In genomic region chr9:89482056-89482784, GRCh38 we compare ENCODE assay signal across 11 cellular contexts. TPM values are rescaled to one million over a fixed set of nuclear protein-coding genes. Genes with fewer than 3 reads are reported as not detected.
A peak's percentile ranks its signal among the peaks of the same experiment; 100 is the strongest.
DNase-seq lines count a peak whose midpoint lies in the region; ATAC-seq and TF ChIP-seq lines count a peak whose summit lies in the region.
"Had no signal": no experiment of that assay in that cellular context is flagged by ENCODE, and none has a peak within 500 bp of the region (broad histone marks: within the 10 kb centered on the region; RNA-seq: fewer than 3 reads in every experiment).

No MANE protein-coding gene starts in this region.

- H3K4me3 ChIP-seq in IMR-90 (ENCODE audit: insufficient read depth, low read depth, low read length) (no peak overlapping the region), sigmoid colon (no peak overlapping the region), WERI-Rb-1 (ENCODE audit: low read depth, low read length) (no peak overlapping the region)

- WGBS in IMR-90 (ENCODE audit: extremely low coverage in 2 of 2, insufficient read length in 1 of 2), 2 experiments = 42% methylated on average over 10 of the region's 14 CpGs; no CpG with 5 or more reads in 1 of the 2 experiments
- WGBS in sigmoid colon, 2 donors = 67 to 71% methylated on average over 14 of the region's 14 CpGs

- DNase-seq in IMR-90 (no peak), sigmoid colon (peak; percentile 48), occipital lobe (lab: John Stamatoyannopoulos, UW) (no peak), WERI-Rb-1 (no peak)
- DNase-seq in activated CD8-positive, alpha-beta T cell treated with anti-CD3 and anti-CD28 coated beads, Interleukin-2, amount 10 ng/mL, durations not matched to agents 7 days and 5 days = no peak
- no peak for DNase-seq in effector memory CD8-positive, alpha-beta T cell
- DNase-seq: GOT3; islet precursor cell; NCI-H2081; stimulated activated naive CD4-positive, alpha-beta T cell treated with Interleukin-2 at 50 U/mL for 16 hours had no signal

- dilution Hi-C loops in IMR-90 (cut with HindIII; ENCODE audit: low sequenced_read_pairs, unreplicated experiment) = no loop called here

- no peaks in the 10 kb centered on the region for H4K20me1 ChIP-seq in IMR-90 (ENCODE audit: insufficient read depth, low read length)

- H3K56ac ChIP-seq in IMR-90 (ENCODE audit: extremely low read depth, insufficient read depth, low read length) = no peak overlapping the region

- no peak overlapping the region for H3K4ac ChIP-seq in IMR-90 (ENCODE audit: low read depth, low read length)

- H3K27me3 ChIP-seq in IMR-90 (ENCODE audit: control insufficient read depth, insufficient read depth, low read length) = no peaks in the 10 kb centered on the region
- no peaks in the 10 kb centered on the region for H3K27me3 ChIP-seq in sigmoid colon
- H3K27me3 ChIP-seq in WERI-Rb-1 (ENCODE audit: insufficient read depth, low read depth, severe bottlenecking) = no peaks in the 10 kb centered on the region

- H3K23ac ChIP-seq in IMR-90 (ENCODE audit: low read depth, low read length) = no peak overlapping the region

- H3K9me3 ChIP-seq in IMR-90 (ENCODE audit: control insufficient read depth, insufficient read depth, low read length) (peaks cover 4% of the 10 kb centered on the region; the same call in 1 of the 2 replicates), sigmoid colon (peaks cover 0 to 4% (median 2%) of the 10 kb centered on the region in 4 donors), WERI-Rb-1 (ENCODE audit: severe bottlenecking) (no peaks in the 10 kb centered on the region)

- CTCF ChIA-PET in IMR-90 (lab: Yijun Ruan, JAX) = no interaction called here
- CTCF ChIA-PET in activated CD8-positive, alpha-beta T cell treated with anti-CD3 and anti-CD28 coated beads, Interleukin-2, amount 10 ng/mL, durations not matched to agents 7 days and 5 days (lab: Charles Lee) = interaction anchor here (0.6 to 5.2 kb wide), 12 partner anchors 8 to 66 kb away, joined by 3 to 40 read pairs (median 3); no protein-coding TSS in a partner anchor

- no peak for TF ChIP-seq RAD21 in IMR-90 (IDR thresholded peaks at IDR 0.05; ENCODE audit: low read length)

- no peak overlapping the region for H2BK120ac ChIP-seq in IMR-90 (ENCODE audit: low read depth, low read length)

- no peak overlapping the region for H4K91ac ChIP-seq in IMR-90 (ENCODE audit: insufficient read depth, low read depth, low read length)

- peaks cover 7% of the 10 kb centered on the region; the same call in 1 of the 2 replicates for H3K4me1 ChIP-seq in IMR-90 (ENCODE audit: control insufficient read depth, insufficient read depth, low read length)
- peaks cover 0 to 5% (median 1%) of the 10 kb centered on the region in 4 donors for H3K4me1 ChIP-seq in sigmoid colon

- H2BK20ac ChIP-seq in IMR-90 (ENCODE audit: low read depth, low read length) = 0 out of 2 replicates have a peak overlapping the region, but pooled peaks have one; percentile 10

- ATAC-seq in IMR-90 (ENCODE audit: low read depth) (no peak), GM21737 (IDR thresholded peaks at IDR 0.05; ENCODE audit: unreplicated experiment) (no peak)
- ATAC-seq in activated CD8-positive, alpha-beta T cell treated with anti-CD3 and anti-CD28 coated beads, Interleukin-2, amount 10 ng/mL, durations not matched to agents 7 days and 5 days = no peak
- ATAC-seq in effector memory CD8-positive, alpha-beta T cell (replicated peaks) = no peak

- H3K36me3 ChIP-seq in IMR-90 (ENCODE audit: control insufficient read depth, insufficient read depth, low read length) (peaks cover 3% of the 10 kb centered on the region; the same call in 1 of the 2 replicates), sigmoid colon (no peaks in the 10 kb centered on the region), WERI-Rb-1 (peaks cover 6% of the 10 kb centered on the region; the same call in 1 of the 2 replicates)

- no peak overlapping the region for H3K4me2 ChIP-seq in IMR-90 (ENCODE audit: low read depth, low read length)

- no peak overlapping the region for H3K9ac ChIP-seq in IMR-90 (ENCODE audit: low read depth, low read length)

- peaks cover 0 to 4% of the 10 kb centered on the region in 2 experiments; a peak in 1 of 4 replicates for H3K79me1 ChIP-seq in IMR-90 (ENCODE audit: low read depth in 1 of 2, low read length in 2 of 2)

- TF ChIP-seq POLR2A in IMR-90 (IDR thresholded peaks at IDR 0.05; ENCODE audit: low read depth, low read length) (no peak), sigmoid colon (IDR thresholded peaks at IDR 0.05) (no peak)

- H3K4me3 Mint-ChIP-seq in activated CD8-positive, alpha-beta T cell treated with anti-CD3 and anti-CD28 coated beads, Interleukin-2, amount 10 ng/mL, durations not matched to agents 7 days and 5 days = peak overlapping the region; percentile 69
- H3K4me3 Mint-ChIP-seq in effector memory CD8-positive, alpha-beta T cell = peak overlapping the region; percentile 76 to 78

- H3K27ac ChIP-seq in IMR-90 (ENCODE audit: insufficient read depth, low read length) (no peak overlapping the region), sigmoid colon (no peak overlapping the region), WERI-Rb-1 (no peak overlapping the region)

- no peak overlapping the region; the same call in 2 of the 3 replicates for H2BK15ac ChIP-seq in IMR-90 (ENCODE audit: low read depth, low read length)

- peak overlapping the region; percentile 96 for H3K27ac Mint-ChIP-seq in activated CD8-positive, alpha-beta T cell treated with anti-CD3 and anti-CD28 coated beads, Interleukin-2, amount 10 ng/mL, durations not matched to agents 7 days and 5 days
- peak overlapping the region; percentile 21 to 92 for H3K27ac Mint-ChIP-seq in effector memory CD8-positive, alpha-beta T cell

- H3K4me1 Mint-ChIP-seq in activated CD8-positive, alpha-beta T cell treated with anti-CD3 and anti-CD28 coated beads, Interleukin-2, amount 10 ng/mL, durations not matched to agents 7 days and 5 days (ENCODE audit: low read depth) = peaks cover 92% of the 10 kb centered on the region
- H3K4me1 Mint-ChIP-seq in effector memory CD8-positive, alpha-beta T cell (ENCODE audit: low read depth in 2 of 2) = peaks cover 84 to 88% of the 10 kb centered on the region in 2 donors

- TF ChIP-seq CTCF in IMR-90 (conservative IDR thresholded peaks at IDR 0.05; ENCODE audit: low read depth, low read length) = no peak
- no peak for TF ChIP-seq CTCF in sigmoid colon (IDR thresholded peaks at IDR 0.05)
- no peak for TF ChIP-seq CTCF in WERI-Rb-1 (IDR thresholded peaks at IDR 0.05; ENCODE audit: low read depth, low read length)

- no peak overlapping the region for H2AK5ac ChIP-seq in IMR-90 (ENCODE audit: low read depth, low read length)

- no peaks in the 10 kb centered on the region for H3K27me3 Mint-ChIP-seq in activated CD8-positive, alpha-beta T cell treated with anti-CD3 and anti-CD28 coated beads, Interleukin-2, amount 10 ng/mL, durations not matched to agents 7 days and 5 days (ENCODE audit: low read depth)
- H3K27me3 Mint-ChIP-seq in effector memory CD8-positive, alpha-beta T cell = no peaks in the 10 kb centered on the region

- BruUV-seq in IMR-90 (replicated peaks; lab: Mats Ljungman, UMichigan) = no TSS peak

- no peak overlapping the region for H2AFZ ChIP-seq in IMR-90 (replicated peaks; ENCODE audit: low read length, poor library complexity)

- peaks cover 82% of the 10 kb centered on the region for H3K36me3 Mint-ChIP-seq in activated CD8-positive, alpha-beta T cell treated with anti-CD3 and anti-CD28 coated beads, Interleukin-2, amount 10 ng/mL, durations not matched to agents 7 days and 5 days (ENCODE audit: low read depth)
- H3K36me3 Mint-ChIP-seq in effector memory CD8-positive, alpha-beta T cell (ENCODE audit: insufficient read depth) = peaks cover 38% of the 10 kb centered on the region

- TF ChIP-seq EP300 in sigmoid colon (IDR thresholded peaks at IDR 0.05) = no peak

- peaks cover 11% of the 10 kb centered on the region; the same call in 1 of the 2 replicates for H3K9me1 ChIP-seq in IMR-90 (ENCODE audit: insufficient read depth, low read length)

- no peak overlapping the region for H2BK5ac ChIP-seq in IMR-90 (ENCODE audit: low read depth, low read length, poor library complexity, severe bottlenecking)

- in situ Hi-C loops in IMR-90 (cut with MboI; ENCODE audit: low sequenced_read_pairs) = no loop called here

- POLR2A ChIA-PET in IMR-90 (lab: Charles Lee; ENCODE audit: unreplicated experiment) = no interaction called here
- POLR2A ChIA-PET in activated CD8-positive, alpha-beta T cell treated with anti-CD3 and anti-CD28 coated beads, Interleukin-2, amount 10 ng/mL, durations not matched to agents 7 days and 5 days (lab: Charles Lee) = interaction anchor here (1.0 to 2.5 kb wide), 9 partner anchors 8 to 67 kb away, joined by 3 to 10 read pairs (median 4); no protein-coding TSS in a partner anchor

- no peak overlapping the region; the same call in 1 of the 2 replicates for H3K14ac ChIP-seq in IMR-90 (replicated peaks; ENCODE audit: low read depth, low read length)

- H2AK9ac ChIP-seq in IMR-90 (replicated peaks; ENCODE audit: low read depth, low read length, poor library complexity) = no peak overlapping the region

- H3K18ac ChIP-seq in IMR-90 (ENCODE audit: low read depth, low read length) = no peak overlapping the region

- no peak overlapping the region for H4K8ac ChIP-seq in IMR-90 (ENCODE audit: low read depth in 2 of 2, low read length in 2 of 2)

- no peaks in the 10 kb centered on the region for H3K9me3 Mint-ChIP-seq in activated CD8-positive, alpha-beta T cell treated with anti-CD3 and anti-CD28 coated beads, Interleukin-2, amount 10 ng/mL, durations not matched to agents 7 days and 5 days (ENCODE audit: insufficient read depth)
- H3K9me3 Mint-ChIP-seq in effector memory CD8-positive, alpha-beta T cell = no peaks in the 10 kb centered on the region

- H4K5ac ChIP-seq in IMR-90 (ENCODE audit: low read depth, low read length) = peak overlapping the region; percentile 24; the same call in 1 of the 2 replicates

- intact Hi-C loops in IMR-90 (cut with micrococcal nuclease) (no loop called here), sigmoid colon (cut with DNase I) (no loop called here)

TF ChIP-seq in IMR-90, 13 proteins besides CTCF, POLR2A, EP300 and RAD21 (continues in another document):
- no peak for TF ChIP-seq USF2 (IDR thresholded peaks at IDR 0.05; ENCODE audit: low read depth, low read length)

RNA-seq across cellular contexts. Expression of gene SEMA4D, which starts 15.7 kb away (rescaled TPM):
- total RNA-seq in IMR-90 (2012; rRNA removed) = 0.56 and 0.90 TPM in 2 replicates
- 1.1 and 1.5 TPM in 2 replicates for polyA plus RNA-seq in IMR-90 (2012; rRNA removed)
- polyA plus RNA-seq in IMR-90 (2012; cell fraction: cytosol; rRNA removed) = 0.82 and 1.2 TPM in 2 replicates
- 6.2 and 6.8 TPM in 2 replicates for polyA plus RNA-seq in IMR-90 (2012; cell fraction: nucleus; rRNA removed; ENCODE audit: low replicate concordance)
- 100 to 1,000 TPM; 314 to 321 TPM for total RNA-seq in activated CD8-positive, alpha-beta T cell treated with anti-CD3 and anti-CD28 coated beads, Interleukin-2, amount 10 ng/mL, durations not matched to agents 7 days and 5 days
- total RNA-seq in sigmoid colon = 10 to 100 TPM in 1 of 4 donors, 1 to 10 TPM in 3; 4.6 to 13.0 (median 7.0) TPM
- 10 to 100 TPM in 1 of 3 donors, 1 to 10 TPM in 2; 1.4 to 35.1 (median 3.6) TPM for polyA plus RNA-seq in sigmoid colon
- total RNA-seq in occipital lobe = 12.0 TPM

Comparison
In these comparisons a context has a peak if more than half of its experiments do, and no peak if none do; other contexts are left out.
1. RNA of gene SEMA4D, which starts 15.7 kb away (total RNA-seq): 314 to 321 TPM in activated CD8-positive, alpha-beta T cell treated with anti-CD3 and anti-CD28 coated beads, Interleukin-2, amount 10 ng/mL, durations not matched to agents 7 days and 5 days; 12.0 TPM in occipital lobe (single experiment), 4.6 to 13.0 TPM in sigmoid colon and 0.56 to 0.90 TPM in IMR-90; every median in the first group is over 10 times any median in the second.